ENCODE assay signal across 8 cellular contexts in genomic region chr19:3028305-3029069, GRCh38. TPM values are rescaled to one million over a fixed set of nuclear protein-coding genes. Genes with fewer than 3 reads are reported as not detected.
DNase-seq lines count a peak whose midpoint lies in the region; ATAC-seq, FAIRE-seq and TF ChIP-seq lines count a peak whose summit lies in the region.

No MANE protein-coding gene starts in this region.

- no peaks in the 10 kb centered on the region for H3K9me3 ChIP-seq in T-helper 17 cell (ENCODE audit: control insufficient read depth, low read length, poor library complexity, severe bottlenecking)

- peaks cover 18% of the 10 kb centered on the region for H3K4me1 Mint-ChIP-seq in T-helper 17 cell

- H3K27ac Mint-ChIP-seq in T-helper 17 cell = no peak overlapping the region

- peak; percentile 49 for ATAC-seq in T-helper 17 cell
- ATAC-seq in HG03039 (IDR thresholded peaks at IDR 0.05; ENCODE audit: unreplicated experiment) = no peak

- DNase-seq in GM12864 (ENCODE audit: low read depth) = no peak
- peak in 1 of 3 donors; percentile 15 for DNase-seq in T-helper 17 cell
- DNase-seq in fibroblast of villous mesenchyme (ENCODE audit: low read depth) = no peak
- DNase-seq in retinal pigment epithelial cell (ENCODE audit: low read depth) = no peak
- DNase-seq in GM19239 (ENCODE audit: insufficient read length, low spot score) = no peak
- no peak for DNase-seq in germinal center (ENCODE audit: low spot score)
- DNase-seq in inferior parietal cortex (ENCODE audit: extremely low spot score) = no peak

- peaks cover 6% of the 10 kb centered on the region for H3K27me3 Mint-ChIP-seq in T-helper 17 cell

- no peak for TF ChIP-seq CTCF in GM12864 (IDR thresholded peaks at IDR 0.05; ENCODE audit: low read depth, low read length, missing control alignments)
- no peak for TF ChIP-seq CTCF in fibroblast of villous mesenchyme (IDR thresholded peaks at IDR 0.05; ENCODE audit: insufficient read depth, low read depth, low read length)
- no peak for TF ChIP-seq CTCF in retinal pigment epithelial cell (conservative IDR thresholded peaks at IDR 0.05; ENCODE audit: low read depth, low read length)

- peak overlapping the region; percentile 86 for H3K4me3 Mint-ChIP-seq in T-helper 17 cell

- peaks cover 2% of the 10 kb centered on the region for H3K36me3 Mint-ChIP-seq in T-helper 17 cell (ENCODE audit: low read depth)

- H3K4me3 ChIP-seq in GM12864 (ENCODE audit: low read depth, low read length) (peak overlapping the region; percentile 24; the same call in 1 of the 2 replicates), fibroblast of villous mesenchyme (ENCODE audit: low read depth, low read length) (peak overlapping the region; percentile 68), retinal pigment epithelial cell (ENCODE audit: low read length) (peak overlapping the region; percentile 6)

- FAIRE-seq in GM19239 (lab: Jason Lieb, UNC) = no peak

RNA-seq across cellular contexts. Expression of gene TLE2, which starts 0.6 kb away (rescaled TPM):
- total RNA-seq in T-helper 17 cell (10 to 100 TPM in 1 of 2 donors, 1 to 10 TPM in 1; 9.5 to 13.1 TPM), fibroblast of villous mesenchyme (0.32 and 1.7 TPM in 2 replicates)

RNA-seq across cellular contexts. Expression of gene TLE5, which starts 33.8 kb away (rescaled TPM):
- total RNA-seq in T-helper 17 cell = 100 to 1,000 TPM; 869 to 906 TPM
- 289 and 301 TPM in 2 replicates for total RNA-seq in fibroblast of villous mesenchyme

RNA-seq across cellular contexts. Expression of gene TLE6, which starts 51.1 kb away (rescaled TPM):
- total RNA-seq in T-helper 17 cell = under 1 TPM in 1 of 2 donors, not detected in 1; 0.29 TPM
- total RNA-seq in fibroblast of villous mesenchyme = 0.97 and 1.7 TPM in 2 replicates

Comparison
In these comparisons a context has a peak if more than half of its experiments do, and no peak if none do; other contexts are left out.
1. H3K4me3 ChIP-seq: peak in every context shown above with its lines; median percentile 68 in fibroblast of villous mesenchyme; 24 in GM12864; 6 in retinal pigment epithelial cell.